ENCODE assay signal across 18 cellular contexts in the genomic region with DNA sequence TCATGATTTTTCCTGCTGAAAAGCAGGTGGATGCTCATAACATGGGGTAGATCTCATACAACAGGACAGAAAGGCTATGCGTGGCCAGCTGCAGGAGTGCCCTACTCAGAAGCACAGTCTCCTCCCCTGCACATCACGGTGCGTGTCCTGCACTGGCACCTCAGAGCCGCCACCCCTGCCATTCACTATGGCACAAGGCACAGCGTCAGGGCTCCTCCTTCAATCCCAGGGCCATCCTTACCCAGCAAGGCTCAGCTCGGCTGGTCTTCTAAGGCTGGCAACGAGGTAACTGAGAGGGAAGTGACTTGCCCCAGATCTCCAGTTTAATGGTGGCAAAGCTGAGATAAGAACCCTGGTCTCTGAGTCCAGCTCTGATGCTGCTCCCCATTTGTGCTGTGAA.
"Had no signal": no experiment of that assay in that cellular context is flagged by ENCODE, and none has a peak within 500 bp of the region (broad histone marks: within the 10 kb centered on the region; RNA-seq: fewer than 3 reads in every experiment).

No MANE protein-coding gene starts in this region.

- H3K36me3 Mint-ChIP-seq: memory B cell had no signal

- H3K27ac Mint-ChIP-seq: activated naive CD8-positive, alpha-beta T cell; memory B cell; stimulated activated naive CD8-positive, alpha-beta T cell treated with anti-CD3 and anti-CD28 coated beads, Interleukin-15, amount 100 ng/mL, for 72 hours had no signal

- H3K27me3 ChIP-seq: esophagus squamous epithelium, heart left ventricle, left lung, pancreas had no signal

- DNase-seq: activated CD4-positive, alpha-beta T cell treated with anti-CD3 and anti-CD28 coated beads, Interleukin-2, amount 50 U/mL, for 1 hour; activated gamma-delta T cell; activated T-cell treated with anti-CD3 and anti-CD28 coated beads, Interleukin-2, amount 50 U/mL, for 4 hours; brain microvascular endothelial cell; cerebellar nuclear complex; dermis blood vessel endothelial cell; esophagus squamous epithelium; foreskin fibroblast; heart left ventricle; left lung; pancreas; stimulated activated CD4-positive, alpha-beta T cell treated with anti-CD3 and anti-CD28 coated beads, Interleukin-4, amount 100 ng/mL, for 1 hour; stimulated activated naive CD8-positive, alpha-beta T cell treated with anti-CD3 and anti-CD28 coated beads, Interleukin-15, amount 100 ng/mL, for 72 hours had no signal

- H3K9me3 ChIP-seq: thoracic aorta had no signal

- H3K4me3 Mint-ChIP-seq: activated naive CD8-positive, alpha-beta T cell; activated T-cell treated with anti-CD3 and anti-CD28 coated beads, Interleukin-2, amount 50 U/mL, for 4 hours; memory B cell; stimulated activated naive CD8-positive, alpha-beta T cell treated with anti-CD3 and anti-CD28 coated beads, Interleukin-15, amount 100 ng/mL, for 72 hours had no signal

- H3K4me3 ChIP-seq: esophagus squamous epithelium, heart left ventricle, left lung, pancreas, thoracic aorta had no signal

- H3K27me3 Mint-ChIP-seq: activated naive CD8-positive, alpha-beta T cell had no signal

- H3K36me3 ChIP-seq: brain microvascular endothelial cell, esophagus squamous epithelium, heart left ventricle, left lung, pancreas, thoracic aorta had no signal

- ATAC-seq: activated T-cell treated with anti-CD3 and anti-CD28 coated beads, Interleukin-2, amount 50 U/mL, for 4 hours; heart left ventricle; left lung; pancreas; stimulated activated naive CD8-positive, alpha-beta T cell treated with anti-CD3 and anti-CD28 coated beads, Interleukin-15, amount 100 ng/mL, for 72 hours had no signal

- H3K27ac ChIP-seq: brain microvascular endothelial cell, esophagus squamous epithelium, heart left ventricle, left lung, pancreas, thoracic aorta had no signal

- FAIRE-seq: islet of Langerhans, pancreas, urothelium cell line had no signal
